ENCODE assay signal across 9 cellular contexts in genomic region chr1:241424480-241424971, GRCh38.
DNase-seq lines count a peak whose midpoint lies in the region; ATAC-seq and TF ChIP-seq lines count a peak whose summit lies in the region.
"Had no signal": no experiment of that assay in that cellular context is flagged by ENCODE, and none has a peak within 500 bp of the region (broad histone marks: within the 10 kb centered on the region; RNA-seq: fewer than 3 reads in every experiment).

No MANE protein-coding gene starts in this region.

- intact Hi-C loops in activated CD4-positive, alpha-beta T cell treated with anti-CD3 and anti-CD28 coated beads for 36 hours (cut with DNase I, micrococcal nuclease) = no loop called here

- peaks cover 4% of the 10 kb centered on the region for H3K36me3 Mint-ChIP-seq in neural progenitor cell
- no peaks in the 10 kb centered on the region for H3K36me3 Mint-ChIP-seq in activated CD4-positive, alpha-beta T cell treated with anti-CD3 and anti-CD28 coated beads for 36 hours (ENCODE audit: low read depth)

- H3K36me3 ChIP-seq in neural progenitor cell (no peaks in the 10 kb centered on the region), SJCRH30 (no peaks in the 10 kb centered on the region)

- peak overlapping the region; percentile 80 for H3K4me3 Mint-ChIP-seq in neural progenitor cell
- no peak overlapping the region for H3K4me3 Mint-ChIP-seq in activated CD4-positive, alpha-beta T cell treated with anti-CD3 and anti-CD28 coated beads for 36 hours

- H3K27me3 ChIP-seq in neural progenitor cell = peaks cover 45% of the 10 kb centered on the region
- H3K27me3 ChIP-seq in SJCRH30 = no peaks in the 10 kb centered on the region

- H3K4me1 Mint-ChIP-seq in neural progenitor cell = peaks cover 9% of the 10 kb centered on the region
- no peaks in the 10 kb centered on the region for H3K4me1 Mint-ChIP-seq in activated CD4-positive, alpha-beta T cell treated with anti-CD3 and anti-CD28 coated beads for 36 hours

- DNase-seq in D341Med (ENCODE audit: low spot score) (peak; percentile 41), coronary artery (ENCODE audit: low spot score) (no peak), neural progenitor cell (ENCODE audit: low spot score) (no peak), NCI-H1105 treated with DMSO at 0.1 percent for 48 hours (lab: John Stamatoyannopoulos, UW) (no peak), SJCRH30 (no peak)
- no peak for DNase-seq in activated effector memory CD4-positive, alpha-beta T cell treated with Interleukin-2 at 50 U/mL for 16 hours
- DNase-seq in activated CD4-positive, alpha-beta T cell treated with anti-CD3 and anti-CD28 coated beads for 36 hours = no peak
- DNase-seq: GDM1 had no signal

- no peak for TF ChIP-seq CTCF in coronary artery (IDR thresholded peaks at IDR 0.05)
- TF ChIP-seq CTCF in neural progenitor cell (IDR thresholded peaks at IDR 0.05) = no peak

- peak; percentile 25 for ATAC-seq in HG03066 (IDR thresholded peaks at IDR 0.05; ENCODE audit: low read depth, unreplicated experiment)
- ATAC-seq in activated CD4-positive, alpha-beta T cell treated with anti-CD3 and anti-CD28 coated beads for 36 hours = no peak

- no peaks in the 10 kb centered on the region for H3F3A ChIP-seq in neural progenitor cell (ENCODE audit: low read depth)

- H4K20me1 ChIP-seq in neural progenitor cell (ENCODE audit: low read depth) = no peaks in the 10 kb centered on the region

- H3K27ac ChIP-seq in coronary artery (no peak overlapping the region), neural progenitor cell (no peak overlapping the region), SJCRH30 (no peak overlapping the region)

- H3K9ac ChIP-seq in neural progenitor cell = no peak overlapping the region

- POLR2A ChIA-PET in activated CD4-positive, alpha-beta T cell treated with anti-CD3 and anti-CD28 coated beads for 36 hours (lab: Charles Lee) = no interaction called here

- no peaks in the 10 kb centered on the region for H3K4me1 ChIP-seq in neural progenitor cell
- H3K4me1 ChIP-seq in SJCRH30 = no peaks in the 10 kb centered on the region

- H3K9me3 ChIP-seq in neural progenitor cell (ENCODE audit: low read depth) = no peaks in the 10 kb centered on the region
- H3K9me3 ChIP-seq in SJCRH30 (replicated peaks) = no peaks in the 10 kb centered on the region

- H2AFZ ChIP-seq in neural progenitor cell (replicated peaks) = peak overlapping the region; percentile 99

- peak overlapping the region; percentile 92 for H3K4me2 ChIP-seq in neural progenitor cell

- H3K27me3 Mint-ChIP-seq in neural progenitor cell (ENCODE audit: insufficient read depth, low read depth) = peaks cover 13% of the 10 kb centered on the region
- H3K27me3 Mint-ChIP-seq in activated CD4-positive, alpha-beta T cell treated with anti-CD3 and anti-CD28 coated beads for 36 hours = peaks cover 54% of the 10 kb centered on the region

- no peak overlapping the region for H3K27ac Mint-ChIP-seq in neural progenitor cell
- H3K27ac Mint-ChIP-seq in activated CD4-positive, alpha-beta T cell treated with anti-CD3 and anti-CD28 coated beads for 36 hours = no peak overlapping the region

- CTCF ChIA-PET in activated CD4-positive, alpha-beta T cell treated with anti-CD3 and anti-CD28 coated beads for 36 hours (lab: Charles Lee) = no interaction called here

- no peaks in the 10 kb centered on the region for H3K79me2 ChIP-seq in neural progenitor cell (ENCODE audit: low read depth)

- H3K4me3 ChIP-seq in coronary artery (peak overlapping the region; percentile 66), neural progenitor cell (peak overlapping the region; percentile 73), SJCRH30 (no peak overlapping the region)

- H3K9me3 Mint-ChIP-seq in neural progenitor cell = peaks cover 18% of the 10 kb centered on the region
- no peaks in the 10 kb centered on the region for H3K9me3 Mint-ChIP-seq in activated CD4-positive, alpha-beta T cell treated with anti-CD3 and anti-CD28 coated beads for 36 hours (ENCODE audit: low read depth)
